Comparison of ENCODE assay signal across 9 cellular contexts in the genomic region with DNA sequence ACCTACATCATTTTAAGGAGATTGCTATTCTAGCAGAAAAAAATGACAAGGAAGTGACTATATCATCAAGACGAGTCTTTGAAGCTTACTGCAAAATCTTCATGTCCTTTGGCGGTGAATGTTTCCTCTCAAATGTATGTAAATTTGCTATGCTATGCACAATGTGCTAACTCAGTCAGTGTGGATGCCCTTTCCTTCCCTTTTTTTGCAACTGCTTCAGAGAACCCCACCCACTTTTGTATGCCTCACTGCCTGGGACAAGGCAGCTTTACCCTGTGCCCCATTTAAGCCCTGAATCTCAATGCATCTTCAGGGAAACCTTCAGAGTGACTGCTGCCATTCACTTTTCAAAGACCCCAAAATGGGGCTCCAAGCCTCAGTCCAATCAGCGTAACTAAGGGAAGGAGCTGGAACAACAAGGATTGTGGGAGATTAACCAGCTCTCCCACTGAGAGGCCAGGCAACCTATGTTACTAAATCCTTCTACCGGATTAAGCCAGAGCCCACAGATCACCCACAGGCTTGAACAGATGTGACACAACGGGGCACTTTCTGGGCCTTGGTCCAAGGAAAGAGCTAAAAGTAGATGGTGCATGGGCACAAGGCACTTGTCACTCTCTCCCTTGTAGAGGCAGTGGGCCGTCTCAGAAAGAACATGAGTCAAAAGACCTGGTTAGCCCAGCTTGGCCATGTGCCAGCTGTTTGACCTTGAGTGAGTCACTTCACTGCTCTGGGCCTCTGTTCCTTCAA.
DNase-seq lines count a peak whose midpoint lies in the region; ATAC-seq, FAIRE-seq and TF ChIP-seq lines count a peak whose summit lies in the region.
"Had no signal": no experiment of that assay in that cellular context is flagged by ENCODE, and none has a peak within 500 bp of the region (broad histone marks: within the 10 kb centered on the region; RNA-seq: fewer than 3 reads in every experiment).

No MANE protein-coding gene starts in this region.

- H2AFZ ChIP-seq in osteoblast (ENCODE audit: low read length): no peak overlapping the region

- no peaks in the 10 kb centered on the region for H3K79me2 ChIP-seq in osteoblast (ENCODE audit: insufficient read depth, low read length)

- H3K4me3 ChIP-seq in small intestine (ENCODE audit: low read depth in 1 of 2, low read length in 2 of 2): no peak overlapping the region
- no peak overlapping the region for H3K4me3 ChIP-seq in osteoblast (ENCODE audit: insufficient read depth, low read length)

- no peak for TF ChIP-seq CTCF in osteoblast (IDR thresholded peaks at IDR 0.05; ENCODE audit: extremely low read depth, low read depth, low read length)

- DNase-seq in HT-29 (ENCODE audit: low spot score) (peak; percentile 37), RPMI8226 (peak; percentile 88), germinal center (ENCODE audit: low spot score) (peak; percentile 81), small intestine (peak; percentile 26), pons (ENCODE audit: low spot score) (no peak), cortex of kidney (lab: John Stamatoyannopoulos, UW) (no peak), osteoblast (ENCODE audit: insufficient read length, low spot score, missing footprints) (no peak)
- no peak for DNase-seq in activated T-cell treated with anti-CD3 and anti-CD28 coated beads, Interleukin-2, amount 50 U/mL, for 4 hours

- H3K9me3 ChIP-seq in small intestine (ENCODE audit: control insufficient read depth, low read depth) (no peaks in the 10 kb centered on the region), osteoblast (ENCODE audit: low read depth, low read length) (no peaks in the 10 kb centered on the region)

- H3K27me3 ChIP-seq in small intestine (ENCODE audit: control insufficient read depth in 2 of 2, insufficient read depth in 2 of 2, low read length in 2 of 2): no peaks in the 10 kb centered on the region
- no peaks in the 10 kb centered on the region for H3K27me3 ChIP-seq in osteoblast (ENCODE audit: insufficient read depth, low read length)

- no peaks in the 10 kb centered on the region for H3K4me1 Mint-ChIP-seq in activated T-cell treated with anti-CD3 and anti-CD28 coated beads, Interleukin-2, amount 50 U/mL, for 4 hours (ENCODE audit: low read depth)

- 78 to 82% (median 79%) methylated on average over 6 of the region's 6 CpGs for WGBS in small intestine, 3 donors

- no peak for FAIRE-seq in small intestine (lab: Jason Lieb, UNC)
- FAIRE-seq: colon had no signal

- no peak overlapping the region for H3K4me3 Mint-ChIP-seq in activated T-cell treated with anti-CD3 and anti-CD28 coated beads, Interleukin-2, amount 50 U/mL, for 4 hours

- ATAC-seq in activated T-cell treated with anti-CD3 and anti-CD28 coated beads, Interleukin-2, amount 50 U/mL, for 4 hours: no peak

- no peak overlapping the region for H3K27ac ChIP-seq in small intestine (ENCODE audit: low read depth in 1 of 2, low read length in 1 of 2)
- H3K27ac ChIP-seq in osteoblast (ENCODE audit: low read depth, low read length): no peak overlapping the region

- H3K36me3 ChIP-seq in small intestine (ENCODE audit: control insufficient read depth in 2 of 2, insufficient read depth in 2 of 2, low read length in 2 of 2) (no peaks in the 10 kb centered on the region), osteoblast (ENCODE audit: insufficient read depth, low read length) (no peaks in the 10 kb centered on the region)

- no peaks in the 10 kb centered on the region for H3K9me3 Mint-ChIP-seq in activated T-cell treated with anti-CD3 and anti-CD28 coated beads, Interleukin-2, amount 50 U/mL, for 4 hours

- H4K20me1 ChIP-seq in osteoblast (ENCODE audit: insufficient read depth, low read length): no peaks in the 10 kb centered on the region

- H3K4me2 ChIP-seq in osteoblast (ENCODE audit: insufficient read depth, low read length): no peak overlapping the region

- H3K4me1 ChIP-seq in small intestine (ENCODE audit: control insufficient read depth in 2 of 2, insufficient read depth in 1 of 2, low read depth in 1 of 2, low read length in 1 of 2): no peaks in the 10 kb centered on the region
- H3K4me1 ChIP-seq in osteoblast (ENCODE audit: insufficient read depth, low read length): no peaks in the 10 kb centered on the region

- no peaks in the 10 kb centered on the region for H3K27me3 Mint-ChIP-seq in activated T-cell treated with anti-CD3 and anti-CD28 coated beads, Interleukin-2, amount 50 U/mL, for 4 hours (ENCODE audit: low read depth)

- H3K36me3 Mint-ChIP-seq in activated T-cell treated with anti-CD3 and anti-CD28 coated beads, Interleukin-2, amount 50 U/mL, for 4 hours (ENCODE audit: insufficient read depth): no peaks in the 10 kb centered on the region

Comparison
In these comparisons a context has a peak if more than half of its experiments do, and no peak if none do; other contexts are left out.
1. DNase-seq: peak in HT-29 (single experiment), RPMI8226 (single experiment), germinal center (single experiment) and small intestine (single experiment); none in pons (single experiment), activated T-cell treated with anti-CD3 and anti-CD28 coated beads, Interleukin-2, amount 50 U/mL, for 4 hours (single experiment), cortex of kidney (single experiment) and osteoblast (single experiment).